12 cellular contexts compared by ENCODE assay signal in genomic region chr12:86334071-86334470, GRCh38.
DNase-seq lines count a peak whose midpoint lies in the region; ATAC-seq, FAIRE-seq and TF ChIP-seq lines count a peak whose summit lies in the region.
"Had no signal": no experiment of that assay in that cellular context is flagged by ENCODE, and none has a peak within 500 bp of the region (broad histone marks: within the 10 kb centered on the region; RNA-seq: fewer than 3 reads in every experiment).

No MANE protein-coding gene starts in this region.

- TF ChIP-seq CTCF in H1 (IDR thresholded peaks at IDR 0.05; ENCODE audit: control extremely low read depth in 1 of 3, insufficient read depth in 1 of 3, low read depth in 1 of 3, low read length in 3 of 3), result no peak

- no peaks in the 10 kb centered on the region for H3K27me3 ChIP-seq in H7 (ENCODE audit: control insufficient read depth, insufficient read depth, low read length)
- H3K27me3 ChIP-seq in HUES6 (ENCODE audit: control insufficient read depth, insufficient read depth, low read length), result no peaks in the 10 kb centered on the region
- H3K27me3 ChIP-seq in H1 (replicated peaks in 1 of 4; ENCODE audit: control insufficient read depth in 3 of 4, extremely low read depth in 1 of 4, insufficient read depth in 3 of 4, low read length in 3 of 4), result no peaks in the 10 kb centered on the region; a peak in 1 of 7 replicates
- no peaks in the 10 kb centered on the region for H3K27me3 ChIP-seq in iPS-18a (ENCODE audit: control insufficient read depth, insufficient read depth, low read length)
- H3K27me3 ChIP-seq: BLaER1 treated with 17β-estradiol and CSF1 and Interleukin-3, amounts not matched to agents 10 nM and 100 nM had no signal

- no peak overlapping the region for H2BK20ac ChIP-seq in H1 (ENCODE audit: low read length)

- H2BK5ac ChIP-seq in H1 (ENCODE audit: low read depth, low read length), result no peak overlapping the region

- no peak for FAIRE-seq in H1 (lab: Jason Lieb, UNC)
- FAIRE-seq: H54 had no signal

- no peak overlapping the region for H2BK12ac ChIP-seq in H1 (ENCODE audit: low read depth, low read length)

- no peaks in the 10 kb centered on the region for H3K79me1 ChIP-seq in H1 (ENCODE audit: low read depth, low read length)

- peak overlapping the region; percentile 66 for H4K5ac ChIP-seq in H1 (ENCODE audit: insufficient read length, low read depth, low read length)

- H3K27ac ChIP-seq in HUES6 (ENCODE audit: low read depth, low read length) (peak overlapping the region; percentile 52; the same call in 1 of the 2 replicates), H1 (ENCODE audit: low read depth, low read length) (no peak overlapping the region), iPS-18a (ENCODE audit: low read length) (no peak overlapping the region)
- H3K27ac ChIP-seq: BLaER1 treated with 17β-estradiol and CSF1 and Interleukin-3, amounts not matched to agents 10 nM and 100 nM had no signal

- peak overlapping the region; percentile 54 to 74 for H3K4me2 ChIP-seq in H1 (ENCODE audit: insufficient read depth in 1 of 2, low read depth in 2 of 2, low read length in 2 of 2)
- H3K4me2 ChIP-seq: BLaER1 treated with 17β-estradiol and CSF1 and Interleukin-3, amounts not matched to agents 10 nM and 100 nM had no signal

- no peak overlapping the region for H3K4ac ChIP-seq in H1 (replicated peaks; ENCODE audit: insufficient read length, low read depth, low read length)

- no peak overlapping the region for H3K9ac ChIP-seq in HUES6 (ENCODE audit: low read length)
- peak overlapping the region in 1 of 4 experiments; percentile 34; a peak in 1 of 7 replicates for H3K9ac ChIP-seq in H1 (replicated peaks in 1 of 4; ENCODE audit: extremely low read depth in 1 of 4, low read depth in 3 of 4, low read length in 3 of 4)
- H3K9ac ChIP-seq in iPS-18a (ENCODE audit: low read length), result peak overlapping the region; percentile 29
- H3K9ac ChIP-seq: BLaER1 treated with 17β-estradiol and CSF1 and Interleukin-3, amounts not matched to agents 10 nM and 100 nM had no signal

- no peak for ATAC-seq in HG03354 (IDR thresholded peaks at IDR 0.05; ENCODE audit: poor library complexity, severe bottlenecking, unreplicated experiment)

- no peak overlapping the region for H3K56ac ChIP-seq in H1 (replicated peaks; ENCODE audit: insufficient read length, low read depth, low read length)

- DNase-seq in H7 (no peak), H1 (ENCODE audit: low read depth in 1 of 2, low spot score in 2 of 2) (no peak), NCI-H345 (lab: John Stamatoyannopoulos, UW) (no peak), erythroblast (lab: John Stamatoyannopoulos, UW) (no peak)
- DNase-seq: ACHN; CD4-positive, CD25-positive, alpha-beta regulatory T cell; DMS 273 treated with DMSO at 0.1 percent for 48 hours had no signal

- H3K36me3 ChIP-seq in H7 (replicated peaks; ENCODE audit: control insufficient read depth, insufficient read depth, low read length) (no peaks in the 10 kb centered on the region), HUES6 (ENCODE audit: control insufficient read depth, insufficient read depth, low read length) (no peaks in the 10 kb centered on the region), H1 (ENCODE audit: control insufficient read depth in 2 of 4, insufficient read depth in 4 of 4, low read length in 3 of 4) (no peaks in the 10 kb centered on the region), iPS-18a (ENCODE audit: control insufficient read depth, low read depth, low read length) (no peaks in the 10 kb centered on the region)
- H3K36me3 ChIP-seq: BLaER1 treated with 17β-estradiol and CSF1 and Interleukin-3, amounts not matched to agents 10 nM and 100 nM had no signal

- CTCF ChIA-PET in H1 (lab: Charles Lee; ENCODE audit: partially characterized antibody), result no interaction called here

- peaks cover 49% of the 10 kb centered on the region for H3K4me1 ChIP-seq in HUES6 (ENCODE audit: control insufficient read depth, insufficient read depth, low read length)
- H3K4me1 ChIP-seq in H1 (replicated peaks in 1 of 4; ENCODE audit: control insufficient read depth in 3 of 4, insufficient read depth in 4 of 4, low read length in 3 of 4), result peaks cover 0 to 19% (median 5%) of the 10 kb centered on the region in 4 experiments; a peak in 3 of 7 replicates
- peaks cover 45% of the 10 kb centered on the region for H3K4me1 ChIP-seq in iPS-18a (ENCODE audit: control insufficient read depth, low read depth, low read length)
- H3K4me1 ChIP-seq: BLaER1 treated with 17β-estradiol and CSF1 and Interleukin-3, amounts not matched to agents 10 nM and 100 nM had no signal

- H3K23ac ChIP-seq in H1 (ENCODE audit: insufficient read length), result no peak overlapping the region

- no peak for TF ChIP-seq EP300 in H1 (IDR thresholded peaks at IDR 0.05; ENCODE audit: borderline replicate concordance in 1 of 2, low read depth in 2 of 2, low read length in 2 of 2)

- H3K9me3 ChIP-seq in HUES6 (ENCODE audit: control insufficient read depth, insufficient read depth, low read depth, low read length) (no peaks in the 10 kb centered on the region), H1 (ENCODE audit: insufficient read depth in 2 of 2, low read depth in 1 of 2, low read length in 1 of 2) (no peaks in the 10 kb centered on the region), iPS-18a (ENCODE audit: control insufficient read depth, low read depth, low read length) (no peaks in the 10 kb centered on the region)
- H3K9me3 ChIP-seq: BLaER1 treated with 17β-estradiol and CSF1 and Interleukin-3, amounts not matched to agents 10 nM and 100 nM had no signal

- WGBS in H1 (ENCODE audit: extremely low coverage in 1 of 2, insufficient coverage in 1 of 2, insufficient read length in 1 of 2, insufficient replicate concordance in 2 of 2, low coverage in 1 of 2, low lambda C conversion rate in 2 of 2, missing lambda C conversion rate in 1 of 2), 2 experiments, result 0% methylated on average over 1 of the region's 1 CpG; no CpG with 5 or more reads in 1 of the 2 experiments

- no peaks in the 10 kb centered on the region for H4K20me1 ChIP-seq in H1 (replicated peaks in 1 of 2; ENCODE audit: control insufficient read depth in 1 of 2, insufficient read depth in 2 of 2, low read length in 2 of 2)
- H4K20me1 ChIP-seq: BLaER1 treated with 17β-estradiol and CSF1 and Interleukin-3, amounts not matched to agents 10 nM and 100 nM had no signal

- no peak overlapping the region for H4K8ac ChIP-seq in H1 (ENCODE audit: extremely low read depth, insufficient read depth, low read length)

- H3K79me2 ChIP-seq in H1 (ENCODE audit: control insufficient read depth in 1 of 2, insufficient read depth in 2 of 2, low read length in 2 of 2), result peaks cover 0 to 36% of the 10 kb centered on the region in 2 experiments; a peak in 2 of 4 replicates

- no peak for TF ChIP-seq RAD21 in H1 (IDR thresholded peaks at IDR 0.05 in 1 of 2, conservative IDR thresholded peaks at IDR 0.05 in 1 of 2; ENCODE audit: low read depth in 2 of 2, low read length in 2 of 2)

- H3K4me3 ChIP-seq in H7 (ENCODE audit: insufficient read depth, low read depth, low read length) (peak overlapping the region; percentile 31; the same call in 1 of the 2 replicates), HUES6 (ENCODE audit: low read depth, low read length) (peak overlapping the region; percentile 46), H1 (ENCODE audit: extremely low read depth in 1 of 4, insufficient read depth in 2 of 4, low read depth in 3 of 4, low read length in 4 of 4) (peak overlapping the region in 2 of 4 experiments; percentile 25 to 54; a peak in 3 of 8 replicates), iPS-18a (ENCODE audit: low read length) (peak overlapping the region; percentile 62)
- H3K4me3 ChIP-seq: BLaER1 treated with 17β-estradiol and CSF1 and Interleukin-3, amounts not matched to agents 10 nM and 100 nM had no signal

- H2AK5ac ChIP-seq in H1 (ENCODE audit: low read depth, low read length), result no peak overlapping the region

- TF ChIP-seq POLR2A in H1 (IDR thresholded peaks at IDR 0.05; ENCODE audit: control extremely low read depth in 1 of 2, low read depth in 2 of 2, low read length in 2 of 2) (no peak), erythroblast (IDR thresholded peaks at IDR 0.05; ENCODE audit: low read length) (no peak)

- POLR2A ChIA-PET in H1 (lab: Charles Lee; ENCODE audit: partially characterized antibody), result interaction anchor here (1.1 kb wide), 1 partner anchor 15 kb away, joined by 3 read pairs; no protein-coding TSS in a partner anchor

- no peak overlapping the region for H2BK120ac ChIP-seq in H1 (replicated peaks; ENCODE audit: low read depth, low read length)

- no peak overlapping the region for H4K91ac ChIP-seq in H1 (replicated peaks; ENCODE audit: insufficient read length, low read length)

- H2AFZ ChIP-seq in H1 (ENCODE audit: low read length), result no peak overlapping the region

- H3K18ac ChIP-seq in H1 (ENCODE audit: extremely low read depth, low read length), result no peak overlapping the region

- H2BK15ac ChIP-seq in H1 (ENCODE audit: low read length), result no peak overlapping the region

- no peak overlapping the region for H3K14ac ChIP-seq in H1 (ENCODE audit: insufficient read length)

- H3K23me2 ChIP-seq in H1 (ENCODE audit: low read depth, low read length), result no peaks in the 10 kb centered on the region

TF ChIP-seq in H1, 55 proteins besides CTCF, POLR2A, EP300 and RAD21 (continues in another document):
- TF ChIP-seq SIRT6 (IDR thresholded peaks at IDR 0.05; ENCODE audit: low read length), result no peak
